In the genomic region with DNA sequence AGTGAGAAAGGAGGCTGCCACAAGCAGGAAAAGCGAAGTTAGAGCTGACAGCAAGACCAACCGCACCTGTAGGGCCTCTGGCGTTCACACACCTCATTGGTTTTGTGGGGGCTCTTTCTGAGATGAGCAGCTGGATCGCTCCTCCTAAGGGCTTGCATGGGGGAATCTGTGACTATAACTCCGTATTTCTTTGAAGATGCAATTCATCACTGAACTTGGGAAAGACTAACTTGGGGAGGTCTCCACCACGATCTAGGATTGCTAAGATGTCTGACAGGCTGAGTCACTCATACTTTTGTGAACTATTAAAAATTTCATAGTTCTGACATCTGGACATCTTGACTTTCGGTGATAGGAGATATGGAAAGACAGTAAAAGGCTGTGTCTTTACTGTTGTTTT, we compare ENCODE assay signal across 12 cellular contexts.
A peak's percentile ranks its signal among the peaks of the same experiment; 100 is the strongest.
DNase-seq lines count a peak whose midpoint lies in the region; ATAC-seq, FAIRE-seq and TF ChIP-seq lines count a peak whose summit lies in the region.
"Had no signal": no experiment of that assay in that cellular context is flagged by ENCODE, and none has a peak within 500 bp of the region (broad histone marks: within the 10 kb centered on the region; RNA-seq: fewer than 3 reads in every experiment).

No MANE protein-coding gene starts in this region.

- H3K9me3 ChIP-seq in OCI-LY3 (ENCODE audit: insufficient read depth, low read length) (no peaks in the 10 kb centered on the region), sigmoid colon (no peaks in the 10 kb centered on the region), pancreas (no peaks in the 10 kb centered on the region)

- FAIRE-seq in pancreas (lab: Jason Lieb, UNC), result no peak
- FAIRE-seq: endometrium had no signal

- intact Hi-C loops in sigmoid colon (cut with DNase I) (no loop called here), pancreas (cut with DNase I) (no loop called here)

- TF ChIP-seq POLR2A in sigmoid colon (IDR thresholded peaks at IDR 0.05), result no peak

- ATAC-seq in pancreas, result no peak

- H3K4me1 ChIP-seq in OCI-LY3 (ENCODE audit: low read length), result peaks cover 76% of the 10 kb centered on the region
- peaks cover 0 to 65% (median 43%) of the 10 kb centered on the region in 4 donors for H3K4me1 ChIP-seq in sigmoid colon
- H3K4me1 ChIP-seq in pancreas, result peaks cover 0 to 24% (median 0%) of the 10 kb centered on the region in 3 donors

- no peaks in the 10 kb centered on the region for H3K27me3 ChIP-seq in OCI-LY3 (ENCODE audit: low read depth, low read length)
- H3K27me3 ChIP-seq in sigmoid colon, result no peaks in the 10 kb centered on the region
- no peaks in the 10 kb centered on the region for H3K27me3 ChIP-seq in pancreas

- H2AFZ ChIP-seq in OCI-LY3 (ENCODE audit: low read depth, low read length), result no peak overlapping the region

- peak overlapping the region; percentile 89 for H3K9ac ChIP-seq in OCI-LY3 (ENCODE audit: low read length)

- peaks cover 8% of the 10 kb centered on the region for H3K36me3 ChIP-seq in OCI-LY3 (replicated peaks; ENCODE audit: low read depth, low read length)
- H3K36me3 ChIP-seq in sigmoid colon, result peaks cover 0 to 6% (median 0%) of the 10 kb centered on the region in 4 donors
- no peaks in the 10 kb centered on the region for H3K36me3 ChIP-seq in pancreas

- peak overlapping the region; percentile 97 for H3K27ac ChIP-seq in OCI-LY3 (ENCODE audit: low read length)
- H3K27ac ChIP-seq in sigmoid colon, result peak overlapping the region in 3 of 4 donors; percentile 57 to 66 (median 65)
- peak overlapping the region in 2 of 4 donors; percentile 27 to 60 for H3K27ac ChIP-seq in pancreas

- H4K20me1 ChIP-seq in OCI-LY3 (ENCODE audit: insufficient read depth, low read length), result no peaks in the 10 kb centered on the region

- peaks cover 67% of the 10 kb centered on the region for H3K79me2 ChIP-seq in OCI-LY3 (ENCODE audit: low read length)

- TF ChIP-seq EP300 in sigmoid colon (IDR thresholded peaks at IDR 0.05), result no peak

- H3K4me3 ChIP-seq in OCI-LY3 (ENCODE audit: low read length) (peak overlapping the region; percentile 50), sigmoid colon (no peak overlapping the region), pancreas (no peak overlapping the region)
- H3K4me3 ChIP-seq: lung had no signal

- H3K4me2 ChIP-seq in OCI-LY3 (ENCODE audit: low read length), result peak overlapping the region; percentile 91

- DNase-seq in EL, result peak; percentile 87
- DNase-seq in fibroblast of gingiva (ENCODE audit: low read depth), result peak; percentile 44
- DNase-seq in sigmoid colon, result no peak
- no peak for DNase-seq in NCI-H2227 (lab: John Stamatoyannopoulos, UW; ENCODE audit: unreplicated experiment)
- DNase-seq in activated CD8-positive, alpha-beta memory T cell treated with anti-CD3 and anti-CD28 coated beads, Interleukin-2, amount 50 U/mL, for 4 hours, result no peak
- no peak for DNase-seq in NCI-H69 (lab: John Stamatoyannopoulos, UW)
- DNase-seq in pancreas, result no peak
- DNase-seq: GF-D8; stimulated activated naive CD4-positive, alpha-beta T cell had no signal

- WGBS in sigmoid colon, 2 donors, result 81 to 93% methylated on average over 7 of the region's 7 CpGs
- 93 to 96% methylated on average over 7 of the region's 7 CpGs for WGBS in pancreas, 2 donors

- TF ChIP-seq CTCF in OCI-LY3 (IDR thresholded peaks at IDR 0.05; ENCODE audit: low read depth, low read length), result no peak
- no peak for TF ChIP-seq CTCF in sigmoid colon (IDR thresholded peaks at IDR 0.05)
- TF ChIP-seq CTCF in pancreas (IDR thresholded peaks at IDR 0.05), result no peak

Comparison
In these comparisons a context has a peak if more than half of its experiments do, and no peak if none do; other contexts are left out.
1. DNase-seq: peak in EL (single experiment) and fibroblast of gingiva (single experiment); none in sigmoid colon (single experiment), NCI-H2227 (single experiment), activated CD8-positive, alpha-beta memory T cell treated with anti-CD3 and anti-CD28 coated beads, Interleukin-2, amount 50 U/mL, for 4 hours (single experiment), NCI-H69 (single experiment) and pancreas (0 of 6).